In genomic region chr2:1551905-1552304, GRCh38 we compare ENCODE assay signal across 22 cellular contexts.
DNase-seq lines count a peak whose midpoint lies in the region; ATAC-seq and TF ChIP-seq lines count a peak whose summit lies in the region.
"Had no signal": no experiment of that assay in that cellular context is flagged by ENCODE, and none has a peak within 500 bp of the region (broad histone marks: within the 10 kb centered on the region; RNA-seq: fewer than 3 reads in every experiment).

No MANE protein-coding gene starts in this region.

- H3K4me1 Mint-ChIP-seq in MCF 10A (ENCODE audit: insufficient read depth, unreplicated experiment): peaks cover 6% of the 10 kb centered on the region
- H3K4me1 Mint-ChIP-seq: CD14-positive monocyte had no signal

- TF ChIP-seq POLR2A in breast epithelium (IDR thresholded peaks at IDR 0.05): no peak
- TF ChIP-seq POLR2A in GM18505 (IDR thresholded peaks at IDR 0.05; ENCODE audit: borderline replicate concordance, extremely low read depth, insufficient read depth, insufficient read length): no peak

- no peak overlapping the region for H3K4me3 ChIP-seq in breast epithelium
- H3K4me3 ChIP-seq in Panc1 (ENCODE audit: low read depth in 2 of 2, low read length in 2 of 2): no peak overlapping the region
- H3K4me3 ChIP-seq: BLaER1 treated with 17β-estradiol and CSF1 and Interleukin-3, amounts not matched to agents 10 nM and 100 nM; GM12878 had no signal

- CTCF ChIA-PET in MCF 10A (lab: Yijun Ruan, JAX) (interaction anchor here (0.6 to 8.9 kb wide), 35 partner anchors 9 to 1303 kb away, joined by 3 to 118 read pairs (median 4); no protein-coding TSS in a partner anchor), Panc1 (lab: Charles Lee) (interaction anchor here (0.5 to 2.1 kb wide), 3 partner anchors 18 to 199 kb away, joined by 3 to 4 read pairs (median 4); no protein-coding TSS in a partner anchor)

- H3K27ac Mint-ChIP-seq in MCF 10A (ENCODE audit: low read depth, unreplicated experiment): no peak overlapping the region
- H3K27ac Mint-ChIP-seq: CD14-positive monocyte; CD4-positive, alpha-beta T cell; CD8-positive, alpha-beta memory T cell; H9 had no signal

- TF ChIP-seq CTCF in breast epithelium (IDR thresholded peaks at IDR 0.05) (no peak), MCF 10A (IDR thresholded peaks at IDR 0.05; ENCODE audit: unreplicated experiment) (no peak), Panc1 (IDR thresholded peaks at IDR 0.05) (no peak)

- in situ Hi-C loops in Panc1 (cut with HindIII; ENCODE audit: low pct_unique_long_range_greater_than_20kb, low sequenced_read_pairs): no loop called here

- H3K27ac ChIP-seq in breast epithelium (peak overlapping the region; percentile 77 to 84), Panc1 (ENCODE audit: low read length) (peak overlapping the region; percentile 83; the same call in 1 of the 2 replicates)
- H3K27ac ChIP-seq: 22Rv1; BLaER1 treated with 17β-estradiol and CSF1 and Interleukin-3, amounts not matched to agents 10 nM and 100 nM had no signal

- H3K4me1 ChIP-seq in breast epithelium (no peaks in the 10 kb centered on the region), Panc1 (ENCODE audit: control insufficient read depth, insufficient read depth, low read length) (peaks cover 19% of the 10 kb centered on the region)
- H3K4me1 ChIP-seq: BE2C had no signal

- ATAC-seq in Panc1: no peak
- ATAC-seq in GM18505 (IDR thresholded peaks at IDR 0.05; ENCODE audit: unreplicated experiment): no peak
- ATAC-seq: GM12878, HCT116 had no signal

- POLR2A ChIA-PET in MCF 10A (lab: Yijun Ruan, JAX) (no interaction called here), Panc1 (lab: Charles Lee) (interaction anchor here (0.6 kb wide), 1 partner anchor 101 kb away, joined by 18 read pairs; no protein-coding TSS in a partner anchor)

- H3K36me3 ChIP-seq in breast epithelium (no peaks in the 10 kb centered on the region), Panc1 (ENCODE audit: control insufficient read depth, insufficient read depth, low read length) (no peaks in the 10 kb centered on the region)
- H3K36me3 ChIP-seq: BE2C; BLaER1 treated with 17β-estradiol and CSF1 and Interleukin-3, amounts not matched to agents 10 nM and 100 nM had no signal

- H3K27me3 Mint-ChIP-seq in MCF 10A (ENCODE audit: insufficient read depth, unreplicated experiment): no peaks in the 10 kb centered on the region

- BruUV-seq in MCF 10A (replicated peaks; lab: Mats Ljungman, UMichigan): no TSS peak
- no TSS peak for BruUV-seq in Panc1 (replicated peaks; lab: Mats Ljungman, UMichigan)

- H3K27me3 ChIP-seq in breast epithelium: no peaks in the 10 kb centered on the region
- H3K27me3 ChIP-seq in Panc1 (ENCODE audit: control insufficient read depth, insufficient read depth, low read length): no peaks in the 10 kb centered on the region
- H3K27me3 ChIP-seq: BE2C had no signal

- no peaks in the 10 kb centered on the region for H3K9me3 Mint-ChIP-seq in MCF 10A (ENCODE audit: unreplicated experiment)
- H3K9me3 Mint-ChIP-seq: CD14-positive monocyte; CD4-positive, alpha-beta T cell; CD8-positive, alpha-beta memory T cell; H9 had no signal

- DNase-seq in breast epithelium (ENCODE audit: low spot score in 2 of 2) (no peak), MCF 10A (ENCODE audit: unreplicated experiment) (no peak), Panc1 (ENCODE audit: low read depth, low spot score) (no peak), posterior vena cava (ENCODE audit: low spot score) (peak; percentile 5), GOT3 (lab: John Stamatoyannopoulos, UW) (no peak), NCI-H1436 treated with DMSO at 0.1 percent for 48 hours (lab: John Stamatoyannopoulos, UW) (no peak)
- DNase-seq: ACHN; AML-193; BE2C; CD4-positive, alpha-beta T cell; CD8-positive, alpha-beta memory T cell; DMS 273 treated with DMSO at 0.1 percent for 48 hours; DMS79; EL; GDM1; H9 had no signal

- H3K9me3 ChIP-seq in breast epithelium: no peaks in the 10 kb centered on the region
- H3K9me3 ChIP-seq in Panc1 (ENCODE audit: control insufficient read depth, insufficient read depth, low read depth, low read length): no peaks in the 10 kb centered on the region
- H3K9me3 ChIP-seq: BE2C; BLaER1 treated with 17β-estradiol and CSF1 and Interleukin-3, amounts not matched to agents 10 nM and 100 nM had no signal

- intact Hi-C loops in breast epithelium (cut with DNase I; ENCODE audit: low total_unique reads) (no loop called here), MCF 10A (cut with micrococcal nuclease) (loop anchor here (2.0 to 10.0 kb wide), 3 partner anchors 63 to 265 kb away; no protein-coding TSS in a partner anchor), Panc1 (cut with micrococcal nuclease; ENCODE audit: unreplicated experiment) (loop anchor here (2.0 to 5.0 kb wide), 2 partner anchors 200 to 217 kb away; no protein-coding TSS in a partner anchor), posterior vena cava (cut with DNase I) (no loop called here)

- H3K36me3 Mint-ChIP-seq in MCF 10A (ENCODE audit: insufficient read depth, unreplicated experiment): no peaks in the 10 kb centered on the region
- H3K36me3 Mint-ChIP-seq: CD14-positive monocyte; CD8-positive, alpha-beta memory T cell had no signal

- no peak overlapping the region for H3K4me3 Mint-ChIP-seq in MCF 10A (ENCODE audit: unreplicated experiment)
- H3K4me3 Mint-ChIP-seq: CD14-positive monocyte; CD4-positive, alpha-beta T cell; H9 had no signal

Comparison
In these comparisons a context has a peak if more than half of its experiments do, and no peak if none do; other contexts are left out.
1. intact Hi-C loops: an anchor here in MCF 10A (2.0 to 10.0 kb wide) and Panc1 (2.0 to 5.0 kb wide); none called in breast epithelium and posterior vena cava.